In genomic region chr18:38076346-38077053, GRCh38 we compare ENCODE assay signal across 19 cellular contexts.
"Had no signal": no experiment of that assay in that cellular context is flagged by ENCODE, and none has a peak within 500 bp of the region (broad histone marks: within the 10 kb centered on the region; RNA-seq: fewer than 3 reads in every experiment).

No MANE protein-coding gene starts in this region.

- H3K27me3 ChIP-seq: foreskin keratinocyte, gastroesophageal sphincter, heart right ventricle, left lung, neutrophil, right atrium auricular region, spleen, tibial nerve, vagina had no signal

- H3K4me3 ChIP-seq: gastroesophageal sphincter, heart right ventricle, left lung, mucosa of descending colon, prostate gland, right atrium auricular region, spleen, thoracic aorta, tibial nerve, vagina had no signal

- H3K4me1 ChIP-seq: foreskin keratinocyte, gastroesophageal sphincter, heart right ventricle, left lung, prostate gland, right atrium auricular region, spleen, tibial nerve, vagina had no signal

- H3K9me3 ChIP-seq: gastroesophageal sphincter, heart right ventricle, neutrophil, prostate gland, right atrium auricular region, thoracic aorta, tibial nerve, vagina had no signal

- H3K27ac ChIP-seq: epithelial cell of prostate, foreskin keratinocyte, gastroesophageal sphincter, heart right ventricle, left lung, neutrophil, prostate gland, right atrium auricular region, spleen, thoracic aorta, tibial nerve, vagina had no signal

- DNase-seq: effector CD8-positive, alpha-beta T cell; heart right ventricle; left cardiac atrium; left lung; mucosa of descending colon; naive B cell; spleen; stimulated activated CD4-positive, alpha-beta T cell treated with anti-CD3 and anti-CD28 coated beads, Interleukin-15, amount 100 ng/mL, for 24 hours; stimulated activated CD4-positive, alpha-beta T cell treated with anti-CD3 and anti-CD28 coated beads, Interleukin-2, amount 100 ng/mL, for 48 hours; stimulated activated naive B cell treated with anti-CD40 and anti-IgM and Interleukin-4, amounts not matched to agents 10 μg/mL and 1 μg/mL and 100 μg/mL, for 72 hours had no signal

- H3K36me3 ChIP-seq: gastroesophageal sphincter, heart right ventricle, left lung, neutrophil, prostate gland, right atrium auricular region, spleen, thoracic aorta, tibial nerve, vagina had no signal
